ENCODE assay signal across 10 cellular contexts in the genomic region with DNA sequence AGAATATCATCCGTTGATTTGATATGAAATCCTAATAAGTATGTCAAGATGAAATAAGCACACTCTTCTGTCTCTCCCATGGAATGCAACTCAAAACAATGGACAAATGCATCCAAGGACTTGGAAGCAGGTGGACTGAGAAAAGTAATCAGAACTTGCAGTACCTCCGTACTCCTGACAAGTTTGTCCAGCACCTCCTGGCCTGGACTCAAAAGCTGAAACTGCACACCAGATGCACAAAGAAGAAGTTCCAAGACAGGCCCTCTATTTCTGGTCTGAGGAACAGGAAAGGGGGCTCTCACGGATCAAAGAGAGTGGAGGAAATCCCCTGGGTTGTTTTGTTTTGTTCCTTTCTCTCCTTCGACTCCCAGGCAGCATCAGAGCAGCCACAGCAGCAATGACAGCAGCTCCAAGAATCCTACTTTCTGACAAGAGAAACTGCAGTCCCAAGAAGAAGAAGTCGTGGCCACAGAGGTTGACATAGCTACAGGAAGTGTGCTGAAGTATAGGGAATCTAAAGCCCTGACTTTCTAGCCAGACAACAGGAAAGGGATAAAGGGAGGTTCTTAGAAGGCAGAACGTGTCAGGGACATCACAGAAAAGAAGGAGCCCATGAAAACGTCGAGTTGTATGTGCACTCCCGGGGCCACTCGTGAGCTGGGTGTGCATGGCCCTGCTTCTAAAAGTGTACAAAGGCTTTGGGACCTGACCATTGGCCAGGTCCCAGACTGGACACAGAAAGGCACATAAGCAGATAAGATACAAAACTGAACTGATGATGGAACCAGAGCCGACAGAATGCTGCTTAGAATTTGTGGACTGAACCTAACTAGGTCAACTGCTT. TPM values are rescaled to one million over a fixed set of nuclear protein-coding genes. Genes with fewer than 3 reads are reported as not detected.
DNase-seq lines count a peak whose midpoint lies in the region; ATAC-seq, FAIRE-seq and TF ChIP-seq lines count a peak whose summit lies in the region.
"Had no signal": no experiment of that assay in that cellular context is flagged by ENCODE, and none has a peak within 500 bp of the region (broad histone marks: within the 10 kb centered on the region; RNA-seq: fewer than 3 reads in every experiment).

No MANE protein-coding gene starts in this region.

- H3K36me3 Mint-ChIP-seq in T-cell = peaks cover 42% of the 10 kb centered on the region

- H3K9me3 ChIP-seq in SK-N-SH = 0 out of 2 replicates have a peak, but pooled peaks cover 2% of the 10 kb centered on the region
- H3K9me3 ChIP-seq in endothelial cell of umbilical vein (replicated peaks; ENCODE audit: control insufficient read depth, insufficient read depth, low read length) = no peaks in the 10 kb centered on the region

- TF ChIP-seq CTCF in SK-N-SH (IDR thresholded peaks at IDR 0.05) (no peak), endothelial cell of umbilical vein (IDR thresholded peaks at IDR 0.05; ENCODE audit: extremely low read depth in 1 of 2, insufficient read depth in 1 of 2, low read depth in 1 of 2, low read length in 2 of 2) (no peak)

- peaks cover 91% of the 10 kb centered on the region for H3K79me2 ChIP-seq in SK-N-SH (ENCODE audit: insufficient read depth)
- peaks cover 49% of the 10 kb centered on the region for H3K79me2 ChIP-seq in endothelial cell of umbilical vein (ENCODE audit: control insufficient read depth, insufficient read depth, low read length)

- H3K4me3 ChIP-seq in SK-N-SH (ENCODE audit: low read depth in 2 of 2, low read length in 1 of 2) (no peak overlapping the region), endothelial cell of umbilical vein (replicated peaks in 1 of 3; ENCODE audit: insufficient read depth in 1 of 3, low read depth in 1 of 3, low read length in 3 of 3) (no peak overlapping the region)

- H3K36me3 ChIP-seq in SK-N-SH (replicated peaks in 1 of 2; ENCODE audit: control insufficient read depth in 1 of 2, insufficient read depth in 2 of 2, low read length in 1 of 2) (peaks cover 34 to 41% of the 10 kb centered on the region in 2 experiments), endothelial cell of umbilical vein (ENCODE audit: control insufficient read depth in 2 of 2, extremely low read depth in 1 of 2, insufficient read depth in 2 of 2, low read length in 2 of 2) (peaks cover 2 to 7% of the 10 kb centered on the region in 2 experiments)

- BruUV-seq in endothelial cell of umbilical vein (replicated peaks; lab: Mats Ljungman, UMichigan) = no TSS peak

- H3K9ac ChIP-seq in SK-N-SH (no peak overlapping the region), endothelial cell of umbilical vein (replicated peaks; ENCODE audit: extremely low read depth, insufficient read depth, low read length) (no peak overlapping the region)

- TF ChIP-seq POLR2A in endothelial cell of umbilical vein (IDR thresholded peaks at IDR 0.05; ENCODE audit: low read depth, low read length) = no peak

- DNase-seq in SK-N-SH = no peak
- no peak for DNase-seq in T-cell
- no peak for DNase-seq in endothelial cell of umbilical vein (ENCODE audit: low read depth, low spot score)
- DNase-seq in retina = peak; percentile 10
- DNase-seq in KG1 (lab: John Stamatoyannopoulos, UW) = no peak
- DNase-seq: left cardiac atrium had no signal

- no peak for TF ChIP-seq EP300 in SK-N-SH (IDR thresholded peaks at IDR 0.05; ENCODE audit: borderline replicate concordance in 1 of 2, low read depth in 1 of 2, low read length in 1 of 2)

- CTCF ChIA-PET in SK-N-SH (lab: Yijun Ruan, JAX) (interaction anchor here (0.9 kb wide), 1 partner anchor 12 kb away, joined by 3 read pairs; no protein-coding TSS in a partner anchor), T-cell (lab: Charles Lee) (no interaction called here), endothelial cell of umbilical vein (lab: Charles Lee) (interaction anchor here (0.8 to 1.5 kb wide), 2 partner anchors 9 to 44 kb away, joined by 3 to 4 read pairs; no protein-coding TSS in a partner anchor)

- no peaks in the 10 kb centered on the region for H3K9me3 Mint-ChIP-seq in T-cell

- FAIRE-seq in endothelial cell of umbilical vein (lab: Jason Lieb, UNC) = peak; percentile 4

- H3K9me2 ChIP-seq in SK-N-SH = no peaks in the 10 kb centered on the region

- peak overlapping the region; percentile 18; the same call in 1 of the 2 replicates for H3K4me2 ChIP-seq in SK-N-SH
- peak overlapping the region; percentile 16 for H3K4me2 ChIP-seq in endothelial cell of umbilical vein (ENCODE audit: insufficient read depth, low read length)

- no peaks in the 10 kb centered on the region for H3K27me3 ChIP-seq in SK-N-SH (ENCODE audit: insufficient read depth)
- H3K27me3 ChIP-seq in endothelial cell of umbilical vein (ENCODE audit: control insufficient read depth in 2 of 2, insufficient read depth in 2 of 2, low read length in 2 of 2) = no peaks in the 10 kb centered on the region

- no peak for TF ChIP-seq RAD21 in SK-N-SH (IDR thresholded peaks at IDR 0.05; ENCODE audit: low read length)

- peaks cover 56 to 59% (median 57%) of the 10 kb centered on the region in 3 donors for H3K4me1 Mint-ChIP-seq in T-cell

- peak overlapping the region; percentile 29 to 74 for H3K27ac Mint-ChIP-seq in T-cell

- peaks cover 24% of the 10 kb centered on the region for H4K20me1 ChIP-seq in SK-N-SH (ENCODE audit: insufficient read depth)
- H4K20me1 ChIP-seq in endothelial cell of umbilical vein (replicated peaks; ENCODE audit: control insufficient read depth, extremely low read depth, insufficient read depth, low read length) = no peaks in the 10 kb centered on the region

- H3K27ac ChIP-seq in SK-N-SH (ENCODE audit: low read depth in 2 of 2, low read length in 1 of 2) (no peak overlapping the region; a peak in 1 of 4 replicates), endothelial cell of umbilical vein (ENCODE audit: insufficient read depth, low read depth, low read length) (no peak overlapping the region)

- H3K4me1 ChIP-seq in SK-N-SH (ENCODE audit: control insufficient read depth in 1 of 2, insufficient read depth in 2 of 2, low read depth in 1 of 2, low read length in 1 of 2) (peaks cover 0 to 6% of the 10 kb centered on the region in 2 experiments; a peak in 3 of 4 replicates), endothelial cell of umbilical vein (ENCODE audit: control insufficient read depth, extremely low read depth, insufficient read depth, low read length) (peaks cover 7% of the 10 kb centered on the region)

- H3K27me3 Mint-ChIP-seq in T-cell = no peaks in the 10 kb centered on the region

- no peaks in the 10 kb centered on the region for H3K9me1 ChIP-seq in endothelial cell of umbilical vein (replicated peaks; ENCODE audit: control insufficient read depth, extremely low read depth, insufficient read depth, low read length)

- intact Hi-C loops in endothelial cell of umbilical vein (cut with micrococcal nuclease) = no loop called here

- peak overlapping the region in 1 of 3 donors; percentile 39 for H3K4me3 Mint-ChIP-seq in T-cell

- dilution Hi-C loops in endothelial cell of umbilical vein (cut with MboI; ENCODE audit: extremely low pct_ligation_motif_present, low sequenced_read_pairs) = no loop called here

- POLR2A ChIA-PET in SK-N-SH (lab: Yijun Ruan, JAX) (no interaction called here), T-cell (lab: Charles Lee) (no interaction called here), endothelial cell of umbilical vein (lab: Charles Lee) (no interaction called here)

- 82% methylated on average over 11 of the region's 11 CpGs for WGBS in SK-N-SH (ENCODE audit: low lambda C conversion rate)

- no peak overlapping the region for H2AFZ ChIP-seq in SK-N-SH (ENCODE audit: low read depth)
- H2AFZ ChIP-seq in endothelial cell of umbilical vein (ENCODE audit: low read depth, low read length) = no peak overlapping the region

- H3F3A ChIP-seq in SK-N-SH (replicated peaks; ENCODE audit: insufficient read depth) = peaks cover 8% of the 10 kb centered on the region

- ATAC-seq in SK-N-SH treated with all-trans-retinoic acid at 6 μM for 48 hours = no peak
- no peak for ATAC-seq in T-cell (replicated peaks in 1 of 4)
- ATAC-seq in GM21526 (IDR thresholded peaks at IDR 0.05; ENCODE audit: low FRiP score, unreplicated experiment) = no peak
- ATAC-seq in GM18861 (IDR thresholded peaks at IDR 0.05; ENCODE audit: unreplicated experiment) = no peak
- ATAC-seq: activated CD4-positive, CD25-positive, alpha-beta regulatory T cell treated with anti-CD3 and anti-CD28 coated beads, Interleukin-2, amount 50 U/mL, for 24 hours had no signal

TF ChIP-seq in SK-N-SH, 30 proteins besides CTCF, POLR2A, EP300 and RAD21 (continues in another document):
- TF ChIP-seq CHD2 (IDR thresholded peaks at IDR 0.05; ENCODE audit: low read length, partially characterized antibody) (no peak), GABPA (IDR thresholded peaks at IDR 0.05; ENCODE audit: low read depth) (no peak), TEAD4 (IDR thresholded peaks at IDR 0.05; ENCODE audit: borderline replicate concordance, insufficient read depth) (no peak), SMC3 (IDR thresholded peaks at IDR 0.05; ENCODE audit: low read depth, low read length) (no peak)

TF ChIP-seq in SK-N-SH treated with all-trans-retinoic acid at 6 μM for 48 hours, 23 proteins besides CTCF, POLR2A, EP300 and RAD21 (continues in another document):
- TF ChIP-seq SNAI2 (CRISPR knock-in tag; IDR thresholded peaks at IDR 0.05) (no peak), TCF4 (CRISPR knock-in tag; IDR thresholded peaks at IDR 0.05; ENCODE audit: borderline replicate concordance) (no peak), PPARA (CRISPR knock-in tag; IDR thresholded peaks at IDR 0.05; ENCODE audit: borderline replicate concordance) (no peak), ZFP3 (CRISPR knock-in tag; IDR thresholded peaks at IDR 0.05) (no peak), BACH2 (CRISPR knock-in tag; IDR thresholded peaks at IDR 0.05; ENCODE audit: borderline replicate concordance) (no peak)

TF ChIP-seq in endothelial cell of umbilical vein, 7 proteins besides CTCF, POLR2A, EP300 and RAD21 (continues in another document):
- TF ChIP-seq MYC (IDR thresholded peaks at IDR 0.05; ENCODE audit: low read depth, low read length) (no peak), JUN (IDR thresholded peaks at IDR 0.05; ENCODE audit: borderline replicate concordance, insufficient read depth, insufficient read length, low read depth) (no peak)

RNA-seq across cellular contexts. Expression of a gene that starts 29.3 kb away (rescaled TPM):
- polyA plus RNA-seq in SK-N-SH (2012; rRNA removed) = 12.7 and 17.1 TPM in 2 replicates
- 13.3 and 14.4 TPM in 2 replicates for polyA plus RNA-seq in SK-N-SH (2012; cell fraction: cytosol; rRNA removed)
- 18.4 and 33.4 TPM in 2 replicates for polyA plus RNA-seq in SK-N-SH (2012; cell fraction: nucleus; rRNA removed)
- total RNA-seq in T-cell = 10 to 100 TPM; 43.3 to 61.3 (median 53.9) TPM
- total RNA-seq in endothelial cell of umbilical vein = 25.3 and 27.1 TPM in 2 replicates
- polyA plus RNA-seq in endothelial cell of umbilical vein = 10.0 and 10.6 TPM in 2 replicates
- polyA plus RNA-seq in endothelial cell of umbilical vein (2011; cell fraction: cytosol; rRNA removed) = 10.7 and 11.3 TPM in 2 replicates
- polyA plus RNA-seq in endothelial cell of umbilical vein (2011; cell fraction: nucleus; rRNA removed) = 30.4 and 35.7 TPM in 2 replicates
- 14.9 and 15.7 TPM in 2 replicates for polyA plus RNA-seq in endothelial cell of umbilical vein (2012)
- polyA minus RNA-seq in endothelial cell of umbilical vein = 40.9 and 65.5 TPM in 2 replicates
- polyA minus RNA-seq in endothelial cell of umbilical vein (2011; cell fraction: cytosol; rRNA and poly(A)+ RNA removed) = 19.5 TPM
- polyA minus RNA-seq in endothelial cell of umbilical vein (2011; cell fraction: nucleus; rRNA and poly(A)+ RNA removed) = 37.4 and 55.9 TPM in 2 replicates

Comparison
In these comparisons a context has a peak if more than half of its experiments do, and no peak if none do; other contexts are left out.
1. CTCF ChIA-PET loops: an anchor here in SK-N-SH (0.9 kb wide) and endothelial cell of umbilical vein (0.8 to 1.5 kb wide); none called in T-cell.